Comparison of ENCODE assay signal across 12 cellular contexts in genomic region chr4:152348670-152349069, GRCh38.
A peak's percentile ranks its signal among the peaks of the same experiment; 100 is the strongest.
DNase-seq lines count a peak whose midpoint lies in the region; ATAC-seq and TF ChIP-seq lines count a peak whose summit lies in the region.
"Had no signal": no experiment of that assay in that cellular context is flagged by ENCODE, and none has a peak within 500 bp of the region (broad histone marks: within the 10 kb centered on the region; RNA-seq: fewer than 3 reads in every experiment).

No MANE protein-coding gene starts in this region.

- no peaks in the 10 kb centered on the region for H3K27me3 Mint-ChIP-seq in activated naive CD4-positive, alpha-beta T cell treated with anti-CD3 and anti-CD28 coated beads, Interleukin-2, amount 10 ng/mL, durations not matched to agents 7 days and 5 days
- H3K27me3 Mint-ChIP-seq: memory B cell had no signal

- H3K27ac ChIP-seq in dorsolateral prefrontal cortex, result peak overlapping the region in 14 of 59 donors; percentile 0 to 92 (median 20)
- H3K27ac ChIP-seq: coronary artery had no signal

- H3K9me3 ChIP-seq in Loucy (ENCODE audit: insufficient read depth, low read depth, low read length), result no peaks in the 10 kb centered on the region

- H3K4me1 ChIP-seq in Loucy (ENCODE audit: insufficient read depth, low read length, poor library complexity, severe bottlenecking), result peaks cover 16% of the 10 kb centered on the region

- TF ChIP-seq CTCF in Loucy (conservative IDR thresholded peaks at IDR 0.05; ENCODE audit: low read length) (peak; percentile 75), dorsolateral prefrontal cortex (IDR thresholded peaks at IDR 0.05 in 54 of 56, conservative IDR thresholded peaks at IDR 0.05 in 2 of 56; ENCODE audit: low read depth in 1 of 56, partially characterized antibody in 56 of 56) (peak in 32 of 56 donors; percentile 9 to 47 (median 26))

- ATAC-seq in GM19023 (IDR thresholded peaks at IDR 0.05; ENCODE audit: unreplicated experiment), result no peak
- no peak for ATAC-seq in HG03342 (IDR thresholded peaks at IDR 0.05; ENCODE audit: unreplicated experiment)

- no peaks in the 10 kb centered on the region for H3F3A ChIP-seq in Loucy (ENCODE audit: low read depth)

- no peaks in the 10 kb centered on the region for H4K20me1 ChIP-seq in Loucy (ENCODE audit: insufficient read depth, low read length, poor library complexity, severe bottlenecking)

- peak overlapping the region; percentile 16 for H3K4me2 ChIP-seq in Loucy (ENCODE audit: low read depth, low read length, poor library complexity, severe bottlenecking)

- no peaks in the 10 kb centered on the region for H3K9me3 Mint-ChIP-seq in activated naive CD4-positive, alpha-beta T cell treated with anti-CD3 and anti-CD28 coated beads, Interleukin-2, amount 10 ng/mL, durations not matched to agents 7 days and 5 days
- H3K9me3 Mint-ChIP-seq: memory B cell had no signal

- no peaks in the 10 kb centered on the region for H3K27me3 ChIP-seq in Loucy (ENCODE audit: insufficient read depth, low read length, poor library complexity, severe bottlenecking)
- no peaks in the 10 kb centered on the region for H3K27me3 ChIP-seq in dorsolateral prefrontal cortex

- H3K79me2 ChIP-seq in Loucy (ENCODE audit: insufficient read depth, low read length), result peaks cover 6% of the 10 kb centered on the region; the same call in 1 of the 2 replicates

- H3K36me3 Mint-ChIP-seq in activated naive CD4-positive, alpha-beta T cell treated with anti-CD3 and anti-CD28 coated beads, Interleukin-2, amount 10 ng/mL, durations not matched to agents 7 days and 5 days, result peaks cover 17% of the 10 kb centered on the region

- no peak overlapping the region for H3K27ac Mint-ChIP-seq in activated naive CD4-positive, alpha-beta T cell treated with anti-CD3 and anti-CD28 coated beads, Interleukin-2, amount 10 ng/mL, durations not matched to agents 7 days and 5 days
- H3K27ac Mint-ChIP-seq: memory B cell had no signal

- CTCF ChIA-PET in activated naive CD4-positive, alpha-beta T cell treated with anti-CD3 and anti-CD28 coated beads, Interleukin-2, amount 10 ng/mL, durations not matched to agents 7 days and 5 days (lab: Charles Lee), result interaction anchor here (0.7 to 1.2 kb wide), 12 partner anchors 16 to 547 kb away, joined by 3 to 5 read pairs (median 3); no protein-coding TSS in a partner anchor

- no peak overlapping the region for H3K9ac ChIP-seq in Loucy (ENCODE audit: low read depth, low read length, poor library complexity, severe bottlenecking)

- H3K4me1 Mint-ChIP-seq in activated naive CD4-positive, alpha-beta T cell treated with anti-CD3 and anti-CD28 coated beads, Interleukin-2, amount 10 ng/mL, durations not matched to agents 7 days and 5 days, result peaks cover 25% of the 10 kb centered on the region

- H3K4me3 Mint-ChIP-seq in activated naive CD4-positive, alpha-beta T cell treated with anti-CD3 and anti-CD28 coated beads, Interleukin-2, amount 10 ng/mL, durations not matched to agents 7 days and 5 days, result no peak overlapping the region
- H3K4me3 Mint-ChIP-seq: memory B cell had no signal

- H3K36me3 ChIP-seq in Loucy (ENCODE audit: insufficient read depth, low read length), result peaks cover 14% of the 10 kb centered on the region; the same call in 1 of the 2 replicates

- H2AFZ ChIP-seq in Loucy (ENCODE audit: low read length), result no peak overlapping the region

- DNase-seq in activated naive CD4-positive, alpha-beta T cell treated with anti-CD3 and anti-CD28 coated beads, Interleukin-2, amount 10 ng/mL, durations not matched to agents 7 days and 5 days, result peak; percentile 42
- DNase-seq in activated naive CD4-positive, alpha-beta T cell treated with anti-CD3 and anti-CD28 coated beads, Interleukin-2, amount 50 U/mL, for 16 hours, result no peak
- peak in 1 of 10 donors; percentile 23 for DNase-seq in dorsolateral prefrontal cortex
- DNase-seq in renal cortical epithelial cell (ENCODE audit: low read depth), result peak; percentile 27
- DNase-seq in UCSD-AML1 (lab: John Stamatoyannopoulos, UW; ENCODE audit: unreplicated experiment), result no peak
- DNase-seq: activated CD4-positive, alpha-beta T cell treated with anti-CD3 and anti-CD28 coated beads, Interleukin-2, amount 50 U/mL, for 48 hours; NCI-H774 had no signal

- no peak overlapping the region for H3K4me3 ChIP-seq in Loucy (ENCODE audit: low read length, poor library complexity, severe bottlenecking)
- peak overlapping the region in 57 of 59 donors; percentile 8 to 78 (median 62) for H3K4me3 ChIP-seq in dorsolateral prefrontal cortex
- H3K4me3 ChIP-seq: coronary artery had no signal

- intact Hi-C loops in dorsolateral prefrontal cortex (cut with DNase I), result no loop called here

- H3K9me2 ChIP-seq in Loucy (replicated peaks; ENCODE audit: low read depth, low read length), result no peaks in the 10 kb centered on the region

Comparison
In these comparisons a context has a peak if more than half of its experiments do, and no peak if none do; other contexts are left out.
1. DNase-seq: peak in activated naive CD4-positive, alpha-beta T cell treated with anti-CD3 and anti-CD28 coated beads, Interleukin-2, amount 10 ng/mL, durations not matched to agents 7 days and 5 days (single experiment) and renal cortical epithelial cell (single experiment); none in activated naive CD4-positive, alpha-beta T cell treated with anti-CD3 and anti-CD28 coated beads, Interleukin-2, amount 50 U/mL, for 16 hours (single experiment) and UCSD-AML1 (single experiment).